ENCODE assay signal across 1 cellular context in the genomic region with DNA sequence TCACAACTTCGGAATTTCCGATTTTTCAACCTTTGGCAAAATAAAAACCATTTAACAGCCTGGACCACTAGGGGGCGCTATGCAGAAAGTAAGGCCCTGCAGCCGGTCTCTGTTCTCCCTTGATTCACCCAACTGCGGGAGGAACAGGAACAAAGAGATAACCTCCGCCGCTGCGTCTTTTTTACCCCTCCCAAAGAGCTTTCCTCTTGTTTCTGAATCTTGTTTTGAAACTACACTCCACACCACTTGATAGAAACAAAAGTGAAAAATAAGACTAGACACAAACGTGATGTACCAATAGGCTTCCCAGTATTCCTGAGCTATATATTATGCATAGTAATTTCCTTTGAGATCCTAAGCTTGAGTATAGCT.
TF ChIP-seq lines count a peak whose summit lies in the region.

No MANE protein-coding gene starts in this region.

TF ChIP-seq in K562, 482 proteins besides CTCF, POLR2A, EP300 and RAD21 (continued from another document and continues in another):
- TF ChIP-seq MGA (IDR thresholded peaks at IDR 0.05) (peak; percentile 30; the same call in 1 of the 2 replicates), RB1 (IDR thresholded peaks at IDR 0.05; ENCODE audit: low read depth) (0 out of 2 replicates have a peak, but pooled peaks have one; percentile 27), ZNF589 (CRISPR knock-in tag; IDR thresholded peaks at IDR 0.05; ENCODE audit: low read depth) (no peak), NUFIP1 (IDR thresholded peaks at IDR 0.05; ENCODE audit: partially characterized antibody) (no peak), POLR2B (IDR thresholded peaks at IDR 0.05; ENCODE audit: low read depth, partially characterized antibody) (no peak), ZNF436 (CRISPR knock-in tag; IDR thresholded peaks at IDR 0.05) (no peak), RBM25 (IDR thresholded peaks at IDR 0.05; ENCODE audit: low read depth, low read length, severe bottlenecking) (no peak), ZEB2 (IDR thresholded peaks at IDR 0.05) (no peak), TEAD2 (tag; IDR thresholded peaks at IDR 0.05) (no peak), POLR3A (IDR thresholded peaks at IDR 0.05; ENCODE audit: borderline replicate concordance, extremely low read depth, insufficient read depth, insufficient read length) (no peak), MLLT1 (IDR thresholded peaks at IDR 0.05) (no peak), RBBP5 (IDR thresholded peaks at IDR 0.05; ENCODE audit: borderline replicate concordance, insufficient read depth, low read length, poor library complexity, severe bottlenecking) (no peak), ZNF3 (CRISPR knock-in tag; IDR thresholded peaks at IDR 0.05) (no peak)
- TF ChIP-seq, protein P1, sequence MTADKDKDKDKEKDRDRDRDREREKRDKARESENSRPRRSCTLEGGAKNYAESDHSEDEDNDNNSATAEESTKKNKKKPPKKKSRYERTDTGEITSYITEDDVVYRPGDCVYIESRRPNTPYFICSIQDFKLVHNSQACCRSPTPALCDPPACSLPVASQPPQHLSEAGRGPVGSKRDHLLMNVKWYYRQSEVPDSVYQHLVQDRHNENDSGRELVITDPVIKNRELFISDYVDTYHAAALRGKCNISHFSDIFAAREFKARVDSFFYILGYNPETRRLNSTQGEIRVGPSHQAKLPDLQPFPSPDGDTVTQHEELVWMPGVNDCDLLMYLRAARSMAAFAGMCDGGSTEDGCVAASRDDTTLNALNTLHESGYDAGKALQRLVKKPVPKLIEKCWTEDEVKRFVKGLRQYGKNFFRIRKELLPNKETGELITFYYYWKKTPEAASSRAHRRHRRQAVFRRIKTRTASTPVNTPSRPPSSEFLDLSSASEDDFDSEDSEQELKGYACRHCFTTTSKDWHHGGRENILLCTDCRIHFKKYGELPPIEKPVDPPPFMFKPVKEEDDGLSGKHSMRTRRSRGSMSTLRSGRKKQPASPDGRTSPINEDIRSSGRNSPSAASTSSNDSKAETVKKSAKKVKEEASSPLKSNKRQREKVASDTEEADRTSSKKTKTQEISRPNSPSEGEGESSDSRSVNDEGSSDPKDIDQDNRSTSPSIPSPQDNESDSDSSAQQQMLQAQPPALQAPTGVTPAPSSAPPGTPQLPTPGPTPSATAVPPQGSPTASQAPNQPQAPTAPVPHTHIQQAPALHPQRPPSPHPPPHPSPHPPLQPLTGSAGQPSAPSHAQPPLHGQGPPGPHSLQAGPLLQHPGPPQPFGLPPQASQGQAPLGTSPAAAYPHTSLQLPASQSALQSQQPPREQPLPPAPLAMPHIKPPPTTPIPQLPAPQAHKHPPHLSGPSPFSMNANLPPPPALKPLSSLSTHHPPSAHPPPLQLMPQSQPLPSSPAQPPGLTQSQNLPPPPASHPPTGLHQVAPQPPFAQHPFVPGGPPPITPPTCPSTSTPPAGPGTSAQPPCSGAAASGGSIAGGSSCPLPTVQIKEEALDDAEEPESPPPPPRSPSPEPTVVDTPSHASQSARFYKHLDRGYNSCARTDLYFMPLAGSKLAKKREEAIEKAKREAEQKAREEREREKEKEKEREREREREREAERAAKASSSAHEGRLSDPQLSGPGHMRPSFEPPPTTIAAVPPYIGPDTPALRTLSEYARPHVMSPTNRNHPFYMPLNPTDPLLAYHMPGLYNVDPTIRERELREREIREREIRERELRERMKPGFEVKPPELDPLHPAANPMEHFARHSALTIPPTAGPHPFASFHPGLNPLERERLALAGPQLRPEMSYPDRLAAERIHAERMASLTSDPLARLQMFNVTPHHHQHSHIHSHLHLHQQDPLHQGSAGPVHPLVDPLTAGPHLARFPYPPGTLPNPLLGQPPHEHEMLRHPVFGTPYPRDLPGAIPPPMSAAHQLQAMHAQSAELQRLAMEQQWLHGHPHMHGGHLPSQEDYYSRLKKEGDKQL (CRISPR knock-in tag; IDR thresholded peaks at IDR 0.05; ENCODE audit: borderline replicate concordance), result no peak
- TF ChIP-seq, protein P2, sequence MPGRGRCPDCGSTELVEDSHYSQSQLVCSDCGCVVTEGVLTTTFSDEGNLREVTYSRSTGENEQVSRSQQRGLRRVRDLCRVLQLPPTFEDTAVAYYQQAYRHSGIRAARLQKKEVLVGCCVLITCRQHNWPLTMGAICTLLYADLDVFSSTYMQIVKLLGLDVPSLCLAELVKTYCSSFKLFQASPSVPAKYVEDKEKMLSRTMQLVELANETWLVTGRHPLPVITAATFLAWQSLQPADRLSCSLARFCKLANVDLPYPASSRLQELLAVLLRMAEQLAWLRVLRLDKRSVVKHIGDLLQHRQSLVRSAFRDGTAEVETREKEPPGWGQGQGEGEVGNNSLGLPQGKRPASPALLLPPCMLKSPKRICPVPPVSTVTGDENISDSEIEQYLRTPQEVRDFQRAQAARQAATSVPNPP (IDR thresholded peaks at IDR 0.05; ENCODE audit: borderline replicate concordance, insufficient read depth, insufficient read length), result no peak
- TF ChIP-seq, protein P3, sequence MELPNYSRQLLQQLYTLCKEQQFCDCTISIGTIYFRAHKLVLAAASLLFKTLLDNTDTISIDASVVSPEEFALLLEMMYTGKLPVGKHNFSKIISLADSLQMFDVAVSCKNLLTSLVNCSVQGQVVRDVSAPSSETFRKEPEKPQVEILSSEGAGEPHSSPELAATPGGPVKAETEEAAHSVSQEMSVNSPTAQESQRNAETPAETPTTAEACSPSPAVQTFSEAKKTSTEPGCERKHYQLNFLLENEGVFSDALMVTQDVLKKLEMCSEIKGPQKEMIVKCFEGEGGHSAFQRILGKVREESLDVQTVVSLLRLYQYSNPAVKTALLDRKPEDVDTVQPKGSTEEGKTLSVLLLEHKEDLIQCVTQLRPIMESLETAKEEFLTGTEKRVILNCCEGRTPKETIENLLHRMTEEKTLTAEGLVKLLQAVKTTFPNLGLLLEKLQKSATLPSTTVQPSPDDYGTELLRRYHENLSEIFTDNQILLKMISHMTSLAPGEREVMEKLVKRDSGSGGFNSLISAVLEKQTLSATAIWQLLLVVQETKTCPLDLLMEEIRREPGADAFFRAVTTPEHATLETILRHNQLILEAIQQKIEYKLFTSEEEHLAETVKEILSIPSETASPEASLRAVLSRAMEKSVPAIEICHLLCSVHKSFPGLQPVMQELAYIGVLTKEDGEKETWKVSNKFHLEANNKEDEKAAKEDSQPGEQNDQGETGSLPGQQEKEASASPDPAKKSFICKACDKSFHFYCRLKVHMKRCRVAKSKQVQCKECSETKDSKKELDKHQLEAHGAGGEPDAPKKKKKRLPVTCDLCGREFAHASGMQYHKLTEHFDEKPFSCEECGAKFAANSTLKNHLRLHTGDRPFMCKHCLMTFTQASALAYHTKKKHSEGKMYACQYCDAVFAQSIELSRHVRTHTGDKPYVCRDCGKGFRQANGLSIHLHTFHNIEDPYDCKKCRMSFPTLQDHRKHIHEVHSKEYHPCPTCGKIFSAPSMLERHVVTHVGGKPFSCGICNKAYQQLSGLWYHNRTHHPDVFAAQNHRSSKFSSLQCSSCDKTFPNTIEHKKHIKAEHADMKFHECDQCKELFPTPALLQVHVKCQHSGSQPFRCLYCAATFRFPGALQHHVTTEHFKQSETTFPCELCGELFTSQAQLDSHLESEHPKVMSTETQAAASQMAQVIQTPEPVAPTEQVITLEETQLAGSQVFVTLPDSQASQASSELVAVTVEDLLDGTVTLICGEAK (IDR thresholded peaks at IDR 0.05), result 0 out of 2 replicates have a peak, but pooled peaks have one; percentile 13
- TF ChIP-seq, protein P3 (CRISPR knock-in tag; IDR thresholded peaks at IDR 0.05), result no peak
